Comparison of ENCODE assay signal across 10 cellular contexts in genomic region chr1:220529530-220529920, GRCh38. TPM values are rescaled to one million over a fixed set of nuclear protein-coding genes. Genes with fewer than 3 reads are reported as not detected.
DNase-seq lines count a peak whose midpoint lies in the region; ATAC-seq and TF ChIP-seq lines count a peak whose summit lies in the region.
"Had no signal": no experiment of that assay in that cellular context is flagged by ENCODE, and none has a peak within 500 bp of the region (broad histone marks: within the 10 kb centered on the region; RNA-seq: fewer than 3 reads in every experiment).

No MANE protein-coding gene starts in this region.

- H3K36me3 ChIP-seq in SJCRH30 = no peaks in the 10 kb centered on the region
- H3K36me3 ChIP-seq: pancreas had no signal

- in situ Hi-C loops in ACHN (cut with HindIII; ENCODE audit: low pct_ligation_motif_present, low pct_unique_long_range_greater_than_20kb, low sequenced_read_pairs) = no loop called here

- H3K9me3 ChIP-seq in SJCRH30 (replicated peaks) = no peaks in the 10 kb centered on the region
- H3K9me3 ChIP-seq: pancreas had no signal

- H3K4me1 ChIP-seq in SJCRH30 (no peaks in the 10 kb centered on the region), foreskin keratinocyte (peaks cover 6% of the 10 kb centered on the region)
- H3K4me1 ChIP-seq: pancreas had no signal

- DNase-seq in SJCRH30 (no peak), foreskin keratinocyte (peak in 1 of 2 donors; percentile 29), retina (peak; percentile 56), GM20000 (ENCODE audit: low spot score) (no peak), ACHN (no peak), NCI-H187 treated with DMSO at 0.1 percent for 48 hours (lab: John Stamatoyannopoulos, UW) (no peak), anterior cingulate cortex (lab: John Stamatoyannopoulos, UW) (no peak)
- DNase-seq: pancreas, SHP77 treated with DMSO at 0.1 percent for 48 hours had no signal

- H3K27me3 ChIP-seq in SJCRH30 (no peaks in the 10 kb centered on the region; the same call in 1 of the 2 replicates), foreskin keratinocyte (no peaks in the 10 kb centered on the region)

- no peak for ATAC-seq in foreskin keratinocyte

- peak; percentile 16 for TF ChIP-seq CTCF in foreskin keratinocyte (conservative IDR thresholded peaks at IDR 0.05)
- TF ChIP-seq CTCF in GM20000 (IDR thresholded peaks at IDR 0.05; ENCODE audit: extremely low read depth, missing control alignments) = no peak

- no peak overlapping the region for H3K27ac ChIP-seq in SJCRH30
- H3K27ac ChIP-seq in foreskin keratinocyte = peak overlapping the region; percentile 84

- H3K4me3 ChIP-seq in GM08714 (ENCODE audit: low read length) (peak overlapping the region; percentile 28; the same call in 1 of the 2 replicates), SJCRH30 (peak overlapping the region; percentile 93)

RNA-seq across cellular contexts. Expression of gene MARK1, which starts 1.6 kb away (rescaled TPM):
- 8.7 and 8.8 TPM in 2 replicates for total RNA-seq in SJCRH30 (2014; rRNA removed; shearing (Covaris generic))
- total RNA-seq in foreskin keratinocyte = 13.4 and 16.2 TPM in 2 replicates
- polyA plus RNA-seq in foreskin keratinocyte = 3.9 and 5.5 TPM in 2 replicates
